In genomic region chr11:14480716-14481115, GRCh38 we compare ENCODE assay signal across 22 cellular contexts. TPM values are rescaled to one million over a fixed set of nuclear protein-coding genes. Genes with fewer than 3 reads are reported as not detected.
DNase-seq lines count a peak whose midpoint lies in the region; ATAC-seq, FAIRE-seq and TF ChIP-seq lines count a peak whose summit lies in the region.
"Had no signal": no experiment of that assay in that cellular context is flagged by ENCODE, and none has a peak within 500 bp of the region (broad histone marks: within the 10 kb centered on the region; RNA-seq: fewer than 3 reads in every experiment).

No MANE protein-coding gene starts in this region.

- no peak overlapping the region for H2AFZ ChIP-seq in ACC112 (ENCODE audit: low read length, unreplicated experiment)

- no peaks in the 10 kb centered on the region for H3K27me3 ChIP-seq in ACC112 (ENCODE audit: insufficient read depth, low read length)
- H3K27me3 ChIP-seq in bronchial epithelial cell (ENCODE audit: control insufficient read depth, insufficient read depth, low read length): no peaks in the 10 kb centered on the region
- no peaks in the 10 kb centered on the region for H3K27me3 ChIP-seq in body of pancreas
- H3K27me3 ChIP-seq: ovary, right atrium auricular region, SJCRH30 had no signal

- TF ChIP-seq CTCF in RWPE1 (conservative IDR thresholded peaks at IDR 0.05; ENCODE audit: low read depth) (no peak), bronchial epithelial cell (IDR thresholded peaks at IDR 0.05; ENCODE audit: insufficient read depth, low read length, severe bottlenecking) (no peak), body of pancreas (IDR thresholded peaks at IDR 0.05) (no peak)

- POLR2A ChIA-PET in RWPE1 (lab: Yijun Ruan, JAX; ENCODE audit: low non-redundant PET): no interaction called here

- CTCF ChIA-PET in RWPE1 (lab: Yijun Ruan, JAX): interaction anchor here (0.6 kb wide), 1 partner anchor 26 kb away, joined by 3 read pairs; no protein-coding TSS in a partner anchor

- 92% methylated on average over 3 of the region's 3 CpGs for whole genome bisulfite sequencing in body of pancreas, 2 donors

- no peaks in the 10 kb centered on the region for H3K9me3 ChIP-seq in body of pancreas
- H3K9me3 ChIP-seq: ovary, right atrium auricular region, SJCRH30 had no signal

- TF ChIP-seq POLR2A in body of pancreas (IDR thresholded peaks at IDR 0.05): no peak

- H3K4me1 ChIP-seq in ACC112 (ENCODE audit: control insufficient read depth, insufficient read depth, low read length, unreplicated experiment): peaks cover 3% of the 10 kb centered on the region
- H3K4me1 ChIP-seq in body of pancreas: no peaks in the 10 kb centered on the region
- H3K4me1 ChIP-seq: right atrium auricular region, SJCRH30 had no signal

- H3K4me3 ChIP-seq in ACC112 (ENCODE audit: low read depth, low read length) (no peak overlapping the region), bronchial epithelial cell (ENCODE audit: low read depth, low read length) (no peak overlapping the region), body of pancreas (no peak overlapping the region)
- H3K4me3 ChIP-seq: ovary, right atrium auricular region, SJCRH30 had no signal

- H3K79me2 ChIP-seq in ACC112 (ENCODE audit: control insufficient read depth, insufficient read depth, low read length, unreplicated experiment): peaks cover 20% of the 10 kb centered on the region

- 0 out of 2 replicates have a peak overlapping the region, but pooled peaks have one; percentile 18 for H3K27ac ChIP-seq in ACC112 (ENCODE audit: low read depth, low read length)
- H3K27ac ChIP-seq in RWPE1: no peak overlapping the region
- no peak overlapping the region for H3K27ac ChIP-seq in body of pancreas
- H3K27ac ChIP-seq: ovary, right atrium auricular region, SJCRH30 had no signal

- no peak for FAIRE-seq in bronchial epithelial cell (lab: Jason Lieb, UNC)
- FAIRE-seq: D721Med, GM19239 had no signal

- DNase-seq in CMK (ENCODE audit: low read depth) (peak; percentile 14), RWPE1 (ENCODE audit: low spot score) (peak; percentile 4), bronchial epithelial cell (ENCODE audit: low read depth) (peak; percentile 8), body of pancreas (no peak), NCI-H446 (lab: John Stamatoyannopoulos, UW) (no peak), SHP77 treated with DMSO at 0.1 percent for 48 hours (lab: John Stamatoyannopoulos, UW) (no peak)
- DNase-seq: activated effector memory CD4-positive, alpha-beta T cell treated with Interleukin-2 at 50 U/mL for 16 hours; HFFc6; mesendoderm; naive thymus-derived CD8-positive, alpha-beta T cell; NCI-H1436 treated with DMSO at 0.1 percent for 48 hours; NCI-H2171; NCI-H69; ovary; SJCRH30; stimulated activated CD4-positive, alpha-beta T cell treated with anti-CD3 and anti-CD28 coated beads, Interleukin-12 subunit alpha, Interleukin-12 subunit beta, amount 100 ng/mL, for 4 hours had no signal

- ATAC-seq in HG03039 (IDR thresholded peaks at IDR 0.05; ENCODE audit: unreplicated experiment) (no peak), body of pancreas (no peak)
- ATAC-seq: esophagus mucosa; naive thymus-derived CD8-positive, alpha-beta T cell had no signal

- intact Hi-C loops in body of pancreas (cut with DNase I): no loop called here

- H3K36me3 ChIP-seq in ACC112 (ENCODE audit: insufficient read depth, low read length) (peaks cover 69% of the 10 kb centered on the region), bronchial epithelial cell (ENCODE audit: control insufficient read depth, insufficient read depth, low read length) (peaks cover 14% of the 10 kb centered on the region), body of pancreas (replicated peaks in 1 of 2; ENCODE audit: insufficient read depth in 1 of 2, low read depth in 2 of 2) (peaks cover 21 to 54% of the 10 kb centered on the region in 2 donors)
- H3K36me3 ChIP-seq: ovary had no signal

RNA-seq across cellular contexts. Expression of gene COPB1, which starts 18.9 kb away (rescaled TPM):
- total RNA-seq in bronchial epithelial cell (192 and 273 TPM in 2 replicates), body of pancreas (10 to 100 TPM; 46.1 to 62.5 TPM)

RNA-seq across cellular contexts. Expression of gene PSMA1, which starts 39.5 kb away (rescaled TPM):
- total RNA-seq in bronchial epithelial cell (123 and 132 TPM in 2 replicates), body of pancreas (10 to 100 TPM; 71.3 to 73.5 TPM)

Comparison
In these comparisons a context has a peak if more than half of its experiments do, and no peak if none do; other contexts are left out.
1. DNase-seq: peak in CMK (single experiment), RWPE1 (single experiment) and bronchial epithelial cell (single experiment); none in body of pancreas (0 of 4), NCI-H446 (0 of 2) and SHP77 treated with DMSO at 0.1 percent for 48 hours (single experiment).